ENCODE assay signal across 25 cellular contexts in the genomic region with DNA sequence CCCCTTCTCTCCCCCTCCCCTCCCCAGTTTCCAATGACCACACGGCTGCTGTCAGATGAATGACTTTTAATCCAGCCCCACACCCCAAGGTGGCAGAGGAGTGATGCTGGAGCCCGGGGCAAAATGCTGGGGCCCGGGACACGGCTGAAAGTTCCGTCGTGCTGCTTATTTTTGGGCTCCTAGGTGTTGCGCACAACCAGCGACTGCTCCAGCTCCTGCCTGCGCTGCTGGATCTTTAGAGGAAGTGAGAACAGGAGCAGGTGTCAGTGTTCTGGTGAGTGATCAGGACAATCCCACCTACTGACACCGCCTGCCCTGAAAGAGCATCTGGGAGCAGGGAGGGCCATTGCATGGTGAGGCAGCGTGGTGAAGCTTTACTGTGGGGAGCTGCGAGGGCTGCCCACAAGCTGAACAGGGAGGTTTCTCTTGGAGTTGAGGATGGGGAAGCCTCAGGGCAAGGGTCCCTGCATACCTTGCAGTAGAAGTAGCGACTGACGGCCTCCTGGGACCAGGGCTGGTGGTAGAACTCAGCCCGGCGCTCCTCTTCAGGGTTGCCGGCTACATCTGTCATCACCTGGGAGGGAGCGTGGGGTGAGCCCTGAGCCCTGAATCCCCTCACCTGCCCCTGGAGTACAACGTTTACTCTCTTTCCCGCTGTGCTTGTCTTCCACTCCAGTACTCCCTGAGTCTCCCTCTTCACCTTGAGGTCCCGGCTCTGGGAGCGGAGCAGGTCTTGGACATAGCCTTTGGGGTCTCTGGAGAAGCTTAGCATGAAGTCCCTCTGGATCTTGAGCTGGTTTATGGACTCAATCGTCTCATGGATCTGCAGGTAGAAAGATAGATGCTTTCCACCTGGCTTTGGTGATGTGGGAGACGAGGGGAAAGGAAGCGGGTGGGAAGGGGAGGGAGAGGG. TPM values are rescaled to one million over a fixed set of nuclear protein-coding genes. Genes with fewer than 3 reads are reported as not detected.
"Had no signal": no experiment of that assay in that cellular context is flagged by ENCODE, and none has a peak within 500 bp of the region (broad histone marks: within the 10 kb centered on the region; RNA-seq: fewer than 3 reads in every experiment).

No MANE protein-coding gene starts in this region.

- DNase-seq: activated CD4-positive, alpha-beta T cell treated with anti-CD3 and anti-CD28 coated beads, Interleukin-2, amount 50 U/mL, for 1 hour; activated CD4-positive, CD25-positive, alpha-beta regulatory T cell; activated CD8-positive, alpha-beta memory T cell treated with anti-CD3 and anti-CD28 coated beads for 24 hours; activated CD8-positive, alpha-beta memory T cell treated with anti-CD3 and anti-CD28 coated beads, Interleukin-2, amount 50 U/mL, for 48 hours; activated effector memory CD4-positive, alpha-beta T cell treated with Interleukin-2 at 50 U/mL for 16 hours; activated naive CD4-positive, alpha-beta T cell treated with anti-CD3 and anti-CD28 coated beads, Interleukin-2, amount 10 ng/mL, durations not matched to agents 7 days and 5 days; activated naive CD8-positive, alpha-beta T cell treated with anti-CD3 and anti-CD28 coated beads, Interleukin-2, amount 50 U/mL, for 24 hours; activated T-cell treated with anti-CD3 and anti-CD28 coated beads, Interleukin-2, amount 50 U/mL, for 48 hours; anterior cingulate cortex; mammary epithelial cell; stimulated activated CD4-positive, alpha-beta T cell treated with anti-CD3 and anti-CD28 coated beads, Interleukin-4, amount 100 ng/mL, for 4 hours; substantia nigra; T-helper 1 cell; T-helper 9 cell; tibial artery had no signal

- ATAC-seq: activated naive CD8-positive, alpha-beta T cell treated with anti-CD3 and anti-CD28 coated beads, Interleukin-2, amount 50 U/mL, for 24 hours; sciatic nerve; stimulated activated memory B cell treated with anti-CD40 and anti-IgM and Interleukin-4, amounts not matched to agents 10 μg/mL and 1 μg/mL and 100 μg/mL, for 72 hours had no signal

- H3K27ac ChIP-seq: coronary artery, ovary, tibial artery had no signal

- H3K36me3 ChIP-seq: ovary had no signal

- FAIRE-seq: frontal cortex, keratinocyte, urothelium cell line had no signal

- H3K4me3 ChIP-seq: coronary artery, ovary, tibial artery had no signal

- H3K9me3 ChIP-seq: ovary, tibial artery had no signal

- H3K27me3 ChIP-seq: ovary, tibial artery had no signal

RNA-seq across cellular contexts. Expression of gene H2BK1, which starts 28.9 kb away (rescaled TPM):
- total RNA-seq: epithelial cell of proximal tubule, frontal cortex, mammary epithelial cell, mononuclear cell, pulmonary artery endothelial cell, sciatic nerve had no signal
- polyA plus RNA-seq: keratinocyte, mammary epithelial cell had no signal

RNA-seq across cellular contexts. Expression of gene ASB10, which starts 52.1 kb away (rescaled TPM):
- total RNA-seq: epithelial cell of proximal tubule, frontal cortex, mammary epithelial cell, mononuclear cell, ovary, pulmonary artery endothelial cell, sciatic nerve had no signal
- polyA plus RNA-seq: keratinocyte, mammary epithelial cell, ovary had no signal
